8 cellular contexts compared by ENCODE assay signal in the genomic region with DNA sequence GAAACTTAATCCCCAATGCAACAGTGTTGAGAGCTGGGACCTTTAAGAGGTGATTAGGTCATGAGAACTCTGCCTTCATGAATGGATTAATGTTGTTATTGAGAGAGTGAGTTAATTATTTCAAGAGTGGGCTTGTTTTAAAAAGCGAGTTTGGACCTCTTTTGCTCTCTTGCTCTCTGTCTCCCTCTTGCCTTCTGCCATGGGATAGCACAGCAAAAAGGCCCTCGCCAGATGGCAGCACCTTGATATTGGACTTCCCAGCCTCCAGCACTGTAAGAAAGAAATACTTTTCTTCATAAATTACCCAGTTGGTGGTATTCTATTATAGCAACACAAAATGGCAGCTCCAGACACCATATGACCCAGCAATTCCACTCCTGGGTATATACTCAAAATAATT. TPM values are rescaled to one million over a fixed set of nuclear protein-coding genes. Genes with fewer than 3 reads are reported as not detected.
DNase-seq lines count a peak whose midpoint lies in the region; ATAC-seq lines count a peak whose summit lies in the region.

No MANE protein-coding gene starts in this region.

- DNase-seq in Caki2 (ENCODE audit: low read depth) (peak; percentile 4), HT1080 (ENCODE audit: low read depth) (peak; percentile 14), iris pigment epithelial cell (ENCODE audit: low read depth) (peak; percentile 28), NCI-H774 (lab: John Stamatoyannopoulos, UW) (no peak)
- peak; percentile 31 for DNase-seq in activated CD4-positive, alpha-beta T cell treated with anti-CD3 and anti-CD28 coated beads for 48 hours
- no peak for DNase-seq in activated CD4-positive, CD25-positive, alpha-beta regulatory T cell (lab: John Stamatoyannopoulos, UW)

- in situ Hi-C loops in Caki2 (cut with HindIII; ENCODE audit: low pct_unique_long_range_greater_than_20kb, low sequenced_read_pairs): no loop called here

- ATAC-seq in HG02884 (IDR thresholded peaks at IDR 0.05; ENCODE audit: unreplicated experiment) (no peak), GM21528 (IDR thresholded peaks at IDR 0.05; ENCODE audit: low FRiP score, unreplicated experiment) (no peak)

RNA-seq across cellular contexts. Expression of a gene that starts 7.0 kb away (rescaled TPM):
- 82.5 and 104 TPM in 2 replicates for total RNA-seq in Caki2 (2014; rRNA removed; shearing (Covaris generic); ENCODE audit: low replicate concordance)
- total RNA-seq in HT1080 (2014; rRNA removed; shearing (Covaris generic)): 35.6 and 36.4 TPM in 2 replicates
- 105 and 120 TPM in 2 replicates for polyA plus RNA-seq in HT1080 (2015; cell fraction: cytosol; rRNA removed)
- polyA plus RNA-seq in HT1080 (2015; cell fraction: nucleus; rRNA removed): 178 and 218 TPM in 2 replicates

RNA-seq across cellular contexts. Expression of a gene that starts 49.5 kb away (rescaled TPM):
- total RNA-seq in Caki2 (2014; rRNA removed; shearing (Covaris generic); ENCODE audit: low replicate concordance): not detected in 2 replicates
- total RNA-seq in HT1080 (2014; rRNA removed; shearing (Covaris generic)): not detected in 2 replicates
- not detected in 2 replicates for polyA plus RNA-seq in HT1080 (2015; cell fraction: cytosol; rRNA removed)
- polyA plus RNA-seq in HT1080 (2015; cell fraction: nucleus; rRNA removed): 0.50 TPM in 1 of 2 replicates, not detected in the other

Comparison
In these comparisons a context has a peak if more than half of its experiments do, and no peak if none do; other contexts are left out.
1. DNase-seq: peak in Caki2 (single experiment), HT1080 (single experiment), activated CD4-positive, alpha-beta T cell treated with anti-CD3 and anti-CD28 coated beads for 48 hours (single experiment) and iris pigment epithelial cell (single experiment); none in activated CD4-positive, CD25-positive, alpha-beta regulatory T cell (0 of 4) and NCI-H774 (single experiment).